In the genomic region with DNA sequence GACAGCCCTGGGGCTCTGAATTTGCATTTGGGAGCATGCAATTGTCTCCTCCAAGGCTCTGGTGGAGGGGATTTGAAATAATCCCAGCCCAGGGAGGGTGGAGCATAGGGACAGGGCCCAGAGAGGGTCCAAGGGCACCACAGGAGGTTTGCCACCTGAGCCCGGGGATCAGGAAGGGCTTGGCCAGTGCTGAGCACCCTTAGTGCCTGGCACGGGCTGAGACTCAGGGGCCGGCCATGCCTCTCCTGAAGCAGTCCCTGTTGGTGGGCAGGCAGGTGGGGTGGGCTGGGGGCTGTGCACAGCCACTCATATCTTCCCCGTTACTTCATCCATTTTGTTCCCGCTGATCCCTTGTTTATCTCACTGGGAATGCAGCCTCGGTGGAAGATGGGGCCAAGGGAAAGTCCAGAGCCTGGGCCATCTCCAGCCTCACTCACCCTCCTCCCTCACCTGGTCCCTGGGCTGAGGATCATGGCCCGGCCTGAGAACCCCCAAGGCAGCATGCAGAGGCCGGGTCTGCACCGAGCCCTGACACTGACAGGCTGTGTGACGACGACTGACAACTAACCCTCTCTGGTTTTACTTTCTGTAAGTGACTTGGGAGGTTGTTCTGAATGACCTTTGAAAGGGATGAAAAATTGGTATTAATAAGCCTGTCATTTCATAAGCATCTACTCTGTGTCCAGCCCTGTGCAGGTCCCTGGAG, we compare ENCODE assay signal across 18 cellular contexts. TPM values are rescaled to one million over a fixed set of nuclear protein-coding genes. Genes with fewer than 3 reads are reported as not detected.
A peak's percentile ranks its signal among the peaks of the same experiment; 100 is the strongest.
DNase-seq lines count a peak whose midpoint lies in the region; ATAC-seq, FAIRE-seq and TF ChIP-seq lines count a peak whose summit lies in the region.
"Had no signal": no experiment of that assay in that cellular context is flagged by ENCODE, and none has a peak within 500 bp of the region (broad histone marks: within the 10 kb centered on the region; RNA-seq: fewer than 3 reads in every experiment).

No MANE protein-coding gene starts in this region.

- no peak for TF ChIP-seq CTCF in RWPE1 (conservative IDR thresholded peaks at IDR 0.05; ENCODE audit: low read depth)
- TF ChIP-seq CTCF in kidney (IDR thresholded peaks at IDR 0.05; ENCODE audit: borderline replicate concordance, extremely low read depth, insufficient read depth), result no peak
- TF ChIP-seq CTCF in colonic mucosa (IDR thresholded peaks at IDR 0.05), result no peak
- no peak for TF ChIP-seq CTCF in PC-3 (conservative IDR thresholded peaks at IDR 0.05; ENCODE audit: low read depth, low read length)

- ATAC-seq in PC-3, result no peak

- no peaks in the 10 kb centered on the region for H3F3A ChIP-seq in PC-3 (ENCODE audit: low read length, unreplicated experiment)

- H3K27me3 ChIP-seq in colonic mucosa (no peaks in the 10 kb centered on the region), PC-3 (ENCODE audit: low read length) (no peaks in the 10 kb centered on the region)
- H3K27me3 ChIP-seq: Peyer's patch had no signal

- H3K36me3 ChIP-seq in kidney (ENCODE audit: control insufficient read depth in 1 of 2, insufficient read depth in 2 of 2, low read length in 2 of 2) (no peaks in the 10 kb centered on the region), colonic mucosa (no peaks in the 10 kb centered on the region), PC-3 (ENCODE audit: low read depth, low read length) (no peaks in the 10 kb centered on the region)
- H3K36me3 ChIP-seq: Peyer's patch had no signal

- CTCF ChIA-PET in RWPE1 (lab: Yijun Ruan, JAX) (no interaction called here), PC-3 (lab: Charles Lee) (no interaction called here)

- H3K9me3 ChIP-seq in kidney (ENCODE audit: control insufficient read depth in 1 of 2, low read length in 2 of 2) (no peaks in the 10 kb centered on the region), colonic mucosa (no peaks in the 10 kb centered on the region), PC-3 (ENCODE audit: low read length) (no peaks in the 10 kb centered on the region)
- H3K9me3 ChIP-seq: Peyer's patch had no signal

- POLR2A ChIA-PET in RWPE1 (lab: Yijun Ruan, JAX; ENCODE audit: low non-redundant PET) (no interaction called here), PC-3 (lab: Charles Lee; ENCODE audit: unreplicated experiment) (no interaction called here)

- FAIRE-seq in kidney (lab: Jason Lieb, UNC) (no peak), RCC 7860 (lab: Jason Lieb, UNC) (no peak)
- FAIRE-seq: H54 had no signal

- H3K9ac ChIP-seq in kidney (ENCODE audit: low read length in 2 of 2), result no peak overlapping the region
- no peak overlapping the region for H3K9ac ChIP-seq in colonic mucosa (ENCODE audit: low read depth in 2 of 2, low read length in 2 of 2)
- no peak overlapping the region for H3K9ac ChIP-seq in PC-3 (ENCODE audit: low read length)

- DNase-seq in RWPE1 (ENCODE audit: low spot score) (no peak), caudate nucleus (lab: John Stamatoyannopoulos, UW) (no peak), kidney (peak; percentile 55), substantia nigra (lab: John Stamatoyannopoulos, UW) (no peak), RCC 7860 (ENCODE audit: low spot score) (no peak), colonic mucosa (no peak), PC-3 (no peak)
- DNase-seq: C1 segment of cervical spinal cord; CD4-positive, alpha-beta memory T cell; COR-L47; DMS53; MV-4-11; NCI-H1694; NCI-H2029 treated with DMSO at 0.1 percent for 48 hours; NCI-H446 treated with DMSO at 0.1 percent for 48 hours; NCI-H526 had no signal

- H2AFZ ChIP-seq in PC-3 (ENCODE audit: low read length), result no peak overlapping the region

- H3K4me2 ChIP-seq in PC-3 (ENCODE audit: low read length), result no peak overlapping the region

- H3K4me1 ChIP-seq in kidney (ENCODE audit: control insufficient read depth in 1 of 2, insufficient read depth in 1 of 2, low read depth in 1 of 2, low read length in 2 of 2) (no peaks in the 10 kb centered on the region), colonic mucosa (no peaks in the 10 kb centered on the region), PC-3 (ENCODE audit: insufficient read depth, low read length) (no peaks in the 10 kb centered on the region)
- H3K4me1 ChIP-seq: Peyer's patch had no signal

- H3K4me3 ChIP-seq in kidney (ENCODE audit: low read length in 2 of 2), result no peak overlapping the region
- H3K4me3 ChIP-seq in colonic mucosa, result no peak overlapping the region
- H3K4me3 ChIP-seq in PC-3 (ENCODE audit: low read length), result no peak overlapping the region
- H3K4me3 ChIP-seq: Peyer's patch had no signal

- H4K20me1 ChIP-seq in PC-3 (ENCODE audit: low read length), result no peaks in the 10 kb centered on the region

- intact Hi-C loops in kidney (cut with DNase I), result no loop called here
- intact Hi-C loops in colonic mucosa (cut with DNase I), result no loop called here
- intact Hi-C loops in PC-3 (cut with micrococcal nuclease), result no loop called here

- H3K9me2 ChIP-seq in PC-3 (replicated peaks; ENCODE audit: low read length), result no peaks in the 10 kb centered on the region

- H3K79me2 ChIP-seq in PC-3 (ENCODE audit: low read length), result peaks cover 5% of the 10 kb centered on the region; the same call in 1 of the 2 replicates

- BruUV-seq in PC-3 (replicated peaks; lab: Mats Ljungman, UMichigan), result no TSS peak

- H3K27ac ChIP-seq in RWPE1 (peak overlapping the region; percentile 25), caudate nucleus (ENCODE audit: low read depth, low read length) (peak overlapping the region; percentile 74), kidney (ENCODE audit: low read depth in 2 of 2, low read length in 2 of 2) (no peak overlapping the region), substantia nigra (ENCODE audit: low read depth, low read length, poor library complexity, severe bottlenecking) (peak overlapping the region; percentile 83), colonic mucosa (no peak overlapping the region), PC-3 (ENCODE audit: low read length) (no peak overlapping the region)
- H3K27ac ChIP-seq: Peyer's patch had no signal

RNA-seq across cellular contexts. Expression of a gene that starts 38.5 kb away (rescaled TPM):
- total RNA-seq in kidney (12.4 TPM), colonic mucosa (1 to 10 TPM; 4.1 to 6.1 TPM), PC-3 (2014; rRNA removed) (5.5 and 7.4 TPM in 2 replicates)
- polyA plus RNA-seq in kidney (ENCODE audit: insufficient read depth, low read depth, low replicate concordance), result 7.2 TPM

Comparison
In these comparisons a context has a peak if more than half of its experiments do, and no peak if none do; other contexts are left out.
1. H3K27ac ChIP-seq: peak in RWPE1 (single experiment), caudate nucleus (single experiment) and substantia nigra (single experiment); none in kidney (0 of 2), colonic mucosa (single experiment) and PC-3 (single experiment).